In the genomic region with DNA sequence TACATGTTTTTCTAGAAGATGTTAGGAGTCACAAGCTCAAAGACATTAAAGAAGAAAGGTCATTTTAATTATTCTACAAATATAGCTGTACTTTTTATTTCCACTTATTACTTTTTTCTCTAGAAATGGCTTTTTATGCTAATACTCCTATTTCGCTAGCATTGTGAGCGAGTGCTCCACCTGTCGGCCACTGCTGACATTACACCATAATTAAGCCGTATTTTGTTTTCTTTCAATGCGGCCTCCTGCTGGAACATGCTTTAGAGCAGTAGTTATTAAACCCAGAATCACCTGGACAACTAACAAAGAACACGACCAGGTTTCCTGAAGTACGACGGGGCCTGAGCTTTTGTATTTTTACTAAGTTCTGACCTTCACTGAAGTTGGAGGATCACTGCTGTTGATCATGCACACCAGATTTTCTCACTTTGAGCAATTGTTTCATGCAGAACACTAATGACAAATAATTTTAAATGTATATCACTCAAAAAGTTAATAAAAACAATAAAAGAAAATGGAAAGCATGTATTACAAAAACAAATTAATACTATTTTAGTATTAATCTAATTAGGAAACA, we compare ENCODE assay signal across 8 cellular contexts.
DNase-seq lines count a peak whose midpoint lies in the region; ATAC-seq and TF ChIP-seq lines count a peak whose summit lies in the region.

No MANE protein-coding gene starts in this region.

- peak in 4 of 5 experiments; percentile 25 to 77 (median 58) for TF ChIP-seq CTCF in gastrocnemius medialis (IDR thresholded peaks at IDR 0.05 in 4 of 5, conservative IDR thresholded peaks at IDR 0.05 in 1 of 5)

- H3K27ac ChIP-seq in gastrocnemius medialis = no peak overlapping the region

- H3K27me3 ChIP-seq in gastrocnemius medialis = peaks cover 0 to 3% (median 0%) of the 10 kb centered on the region in 3 donors

- H3K36me3 ChIP-seq in gastrocnemius medialis = no peaks in the 10 kb centered on the region

- peaks cover 8% of the 10 kb centered on the region for H3K27me3 Mint-ChIP-seq in activated T-cell treated with anti-CD3 and anti-CD28 coated beads, Interleukin-2, amount 50 U/mL, for 72 hours (ENCODE audit: low read depth)

- TF ChIP-seq POLR2A in gastrocnemius medialis (IDR thresholded peaks at IDR 0.05) = no peak

- H3K36me3 Mint-ChIP-seq in activated T-cell treated with anti-CD3 and anti-CD28 coated beads, Interleukin-2, amount 50 U/mL, for 72 hours (ENCODE audit: insufficient read depth in 2 of 2) = no peaks in the 10 kb centered on the region

- intact Hi-C loops in gastrocnemius medialis (cut with DNase I; ENCODE audit: low total_unique reads) = no loop called here

- DNase-seq in NCI-H82 (lab: John Stamatoyannopoulos, UW) (peak; percentile 41), NCI-H82 treated with DMSO at 0.1 percent for 48 hours (lab: John Stamatoyannopoulos, UW; ENCODE audit: unreplicated experiment) (no peak), HCEC 1CT (peak; percentile 19), NCI-H345 treated with DMSO at 0.1 percent for 48 hours (lab: John Stamatoyannopoulos, UW; ENCODE audit: unreplicated experiment) (peak; percentile 16), glomerular endothelial cell (ENCODE audit: extremely low read depth, low read depth, low spot score) (peak; percentile 12), gastrocnemius medialis (no peak)
- DNase-seq in activated T-cell treated with anti-CD3 and anti-CD28 coated beads, Interleukin-2, amount 50 U/mL, for 72 hours = peak; percentile 6 to 23
- DNase-seq in effector CD8-positive, alpha-beta T cell (lab: John Stamatoyannopoulos, UW) = no peak

- no peaks in the 10 kb centered on the region for H3K9me3 Mint-ChIP-seq in activated T-cell treated with anti-CD3 and anti-CD28 coated beads, Interleukin-2, amount 50 U/mL, for 72 hours

- H3K4me3 ChIP-seq in gastrocnemius medialis = no peak overlapping the region

- no peaks in the 10 kb centered on the region for H3K4me1 Mint-ChIP-seq in activated T-cell treated with anti-CD3 and anti-CD28 coated beads, Interleukin-2, amount 50 U/mL, for 72 hours (ENCODE audit: low read depth)

- H3K4me3 Mint-ChIP-seq in activated T-cell treated with anti-CD3 and anti-CD28 coated beads, Interleukin-2, amount 50 U/mL, for 72 hours = no peak overlapping the region

- no peaks in the 10 kb centered on the region for H3K9me3 ChIP-seq in gastrocnemius medialis

- no peak overlapping the region for H3K27ac Mint-ChIP-seq in activated T-cell treated with anti-CD3 and anti-CD28 coated beads, Interleukin-2, amount 50 U/mL, for 72 hours

- in situ Hi-C loops in gastrocnemius medialis (cut with MboI; ENCODE audit: low sequenced_read_pairs in 4 of 4) = loop anchor here in 2 of 4 donors (10.0 to 25.0 kb wide), 3 partner anchors 298 to 501 kb away; no protein-coding TSS in a partner anchor

- H3K4me1 ChIP-seq in gastrocnemius medialis = no peaks in the 10 kb centered on the region

- no peak for ATAC-seq in activated T-cell treated with anti-CD3 and anti-CD28 coated beads, Interleukin-2, amount 50 U/mL, for 72 hours (replicated peaks in 1 of 2)
- ATAC-seq in gastrocnemius medialis = no peak

Comparison
In these comparisons a context has a peak if more than half of its experiments do, and no peak if none do; other contexts are left out.
1. DNase-seq: peak in NCI-H82 (single experiment), HCEC 1CT (single experiment), NCI-H345 treated with DMSO at 0.1 percent for 48 hours (single experiment), activated T-cell treated with anti-CD3 and anti-CD28 coated beads, Interleukin-2, amount 50 U/mL, for 72 hours (2 of 2) and glomerular endothelial cell (single experiment); none in NCI-H82 treated with DMSO at 0.1 percent for 48 hours (single experiment), gastrocnemius medialis (0 of 2) and effector CD8-positive, alpha-beta T cell (single experiment).